ENCODE assay signal across 12 cellular contexts in genomic region chr10:31399631-31400030, GRCh38.
DNase-seq lines count a peak whose midpoint lies in the region; ATAC-seq and TF ChIP-seq lines count a peak whose summit lies in the region.
"Had no signal": no experiment of that assay in that cellular context is flagged by ENCODE, and none has a peak within 500 bp of the region (broad histone marks: within the 10 kb centered on the region; RNA-seq: fewer than 3 reads in every experiment).

No MANE protein-coding gene starts in this region.

- peaks cover 7% of the 10 kb centered on the region for H3K36me3 Mint-ChIP-seq in stimulated activated effector memory CD8-positive, alpha-beta T cell treated with anti-CD3 and anti-CD28 coated beads, Interleukin-12 subunit alpha, Interleukin-12 subunit beta, amount 100 ng/mL, for 72 hours

- H3K9me3 Mint-ChIP-seq in stimulated activated effector memory CD8-positive, alpha-beta T cell treated with anti-CD3 and anti-CD28 coated beads, Interleukin-12 subunit alpha, Interleukin-12 subunit beta, amount 100 ng/mL, for 72 hours = no peaks in the 10 kb centered on the region
- H3K9me3 Mint-ChIP-seq: H9 had no signal

- peak overlapping the region; percentile 13 for H3K4me3 ChIP-seq in right cardiac atrium (ENCODE audit: low read length)
- H3K4me3 ChIP-seq: skin epidermis had no signal

- peaks cover 2% of the 10 kb centered on the region for H3K4me1 ChIP-seq in right cardiac atrium (ENCODE audit: control insufficient read depth, insufficient read depth, low read length)

- intact Hi-C loops in right cardiac atrium (cut with DNase I) = no loop called here

- H3K9me3 ChIP-seq in right cardiac atrium (ENCODE audit: control insufficient read depth, low read length) = no peaks in the 10 kb centered on the region

- H3K4me1 Mint-ChIP-seq in stimulated activated effector memory CD8-positive, alpha-beta T cell treated with anti-CD3 and anti-CD28 coated beads, Interleukin-12 subunit alpha, Interleukin-12 subunit beta, amount 100 ng/mL, for 72 hours = peaks cover 33% of the 10 kb centered on the region

- POLR2A ChIA-PET in HEK293T (lab: Yijun Ruan, JAX) = no interaction called here

- H3K27ac Mint-ChIP-seq in stimulated activated effector memory CD8-positive, alpha-beta T cell treated with anti-CD3 and anti-CD28 coated beads, Interleukin-12 subunit alpha, Interleukin-12 subunit beta, amount 100 ng/mL, for 72 hours = peak overlapping the region; percentile 3
- H3K27ac Mint-ChIP-seq: H9 had no signal

- no peaks in the 10 kb centered on the region for H3K27me3 ChIP-seq in right cardiac atrium (ENCODE audit: control insufficient read depth, insufficient read depth)

- ATAC-seq in right cardiac atrium (peak; percentile 93 to 94), HG02973 (IDR thresholded peaks at IDR 0.05; ENCODE audit: unreplicated experiment) (no peak)
- ATAC-seq in stimulated activated effector memory CD8-positive, alpha-beta T cell treated with anti-CD3 and anti-CD28 coated beads, Interleukin-12 subunit alpha, Interleukin-12 subunit beta, amount 100 ng/mL, for 72 hours = no peak

- DNase-seq in NCI-H2107 treated with DMSO at 0.1 percent for 48 hours (lab: John Stamatoyannopoulos, UW; ENCODE audit: unreplicated experiment) (peak; percentile 45), NCI-H2107 (lab: John Stamatoyannopoulos, UW) (no peak), astrocyte of the hippocampus (ENCODE audit: low read depth, low spot score) (peak; percentile 16), right cardiac atrium (peak; percentile 35 to 72 (median 61)), NCI-H1694 treated with DMSO at 0.1 percent for 48 hours (lab: John Stamatoyannopoulos, UW) (no peak), HEK293T (ENCODE audit: extremely low spot score) (no peak)
- DNase-seq in stimulated activated effector memory CD8-positive, alpha-beta T cell treated with anti-CD3 and anti-CD28 coated beads, Interleukin-12 subunit alpha, Interleukin-12 subunit beta, amount 100 ng/mL, for 72 hours (ENCODE audit: low spot score in 2 of 2) = no peak
- DNase-seq: activated CD4-positive, CD25-positive, alpha-beta regulatory T cell treated with anti-CD3 and anti-CD28 coated beads, Interleukin-2, amount 50 U/mL, for 72 hours; H9; NCI-H1930 had no signal

- no peak overlapping the region for H3K27ac ChIP-seq in right cardiac atrium (ENCODE audit: low read length)
- H3K27ac ChIP-seq: skin epidermis had no signal

- CTCF ChIA-PET in HEK293T (lab: Yijun Ruan, JAX) = no interaction called here

- no peak overlapping the region for H3K4me3 Mint-ChIP-seq in stimulated activated effector memory CD8-positive, alpha-beta T cell treated with anti-CD3 and anti-CD28 coated beads, Interleukin-12 subunit alpha, Interleukin-12 subunit beta, amount 100 ng/mL, for 72 hours
- H3K4me3 Mint-ChIP-seq: H9 had no signal

TF ChIP-seq in HEK293T, 16 proteins besides CTCF, POLR2A, EP300 and RAD21:
- TF ChIP-seq SUZ12 (IDR thresholded peaks at IDR 0.05) (no peak), PKNOX1 (IDR thresholded peaks at IDR 0.05) (no peak), L3MBTL2 (conservative IDR thresholded peaks at IDR 0.05) (no peak), HDGF (IDR thresholded peaks at IDR 0.05; ENCODE audit: borderline replicate concordance) (no peak), ARNT (IDR thresholded peaks at IDR 0.05) (no peak), NFRKB (IDR thresholded peaks at IDR 0.05) (no peak), SP1 (IDR thresholded peaks at IDR 0.05) (no peak), LEF1 (IDR thresholded peaks at IDR 0.05; ENCODE audit: borderline replicate concordance) (no peak), ZNF384 (IDR thresholded peaks at IDR 0.05) (no peak), ELF4 (IDR thresholded peaks at IDR 0.05) (no peak), CTBP1 (IDR thresholded peaks at IDR 0.05; ENCODE audit: borderline replicate concordance) (no peak), BHLHE40 (IDR thresholded peaks at IDR 0.05; ENCODE audit: borderline replicate concordance) (no peak), FOXM1 (IDR thresholded peaks at IDR 0.05; ENCODE audit: borderline replicate concordance) (no peak), FOXK2 (IDR thresholded peaks at IDR 0.05) (no peak), TARDBP (IDR thresholded peaks at IDR 0.05) (no peak), FOXA1 (IDR thresholded peaks at IDR 0.05) (no peak)

Comparison
In these comparisons a context has a peak if more than half of its experiments do, and no peak if none do; other contexts are left out.
1. DNase-seq: peak in NCI-H2107 treated with DMSO at 0.1 percent for 48 hours (single experiment), astrocyte of the hippocampus (single experiment) and right cardiac atrium (3 of 3); none in NCI-H2107 (single experiment), stimulated activated effector memory CD8-positive, alpha-beta T cell treated with anti-CD3 and anti-CD28 coated beads, Interleukin-12 subunit alpha, Interleukin-12 subunit beta, amount 100 ng/mL, for 72 hours (0 of 2), NCI-H1694 treated with DMSO at 0.1 percent for 48 hours (single experiment) and HEK293T (single experiment).
2. ATAC-seq: peak in right cardiac atrium (2 of 2); none in stimulated activated effector memory CD8-positive, alpha-beta T cell treated with anti-CD3 and anti-CD28 coated beads, Interleukin-12 subunit alpha, Interleukin-12 subunit beta, amount 100 ng/mL, for 72 hours (single experiment) and HG02973 (single experiment).